Comparison of ENCODE assay signal across 10 cellular contexts in genomic region chr3:98188553-98188952, GRCh38. TPM values are rescaled to one million over a fixed set of nuclear protein-coding genes. Genes with fewer than 3 reads are reported as not detected.
DNase-seq lines count a peak whose midpoint lies in the region; ATAC-seq, FAIRE-seq and TF ChIP-seq lines count a peak whose summit lies in the region.
"Had no signal": no experiment of that assay in that cellular context is flagged by ENCODE, and none has a peak within 500 bp of the region (broad histone marks: within the 10 kb centered on the region; RNA-seq: fewer than 3 reads in every experiment).

No MANE protein-coding gene starts in this region.

- POLR2A ChIA-PET in GM12878 (lab: Charles Lee), result no interaction called here

- no peak for TF ChIP-seq EP300 in GM12878 (IDR thresholded peaks at IDR 0.05; ENCODE audit: borderline replicate concordance in 1 of 2, control insufficient read depth in 1 of 2, low read depth in 2 of 2, low read length in 2 of 2)

- CTCF ChIA-PET in GM12878 (lab: Yijun Ruan, JAX), result interaction anchor here (0.6 to 6.6 kb wide), 14 partner anchors 12 to 625 kb away, joined by 3 to 64 read pairs (median 4); no protein-coding TSS in a partner anchor

- intact Hi-C loops in GM12878 (cut with micrococcal nuclease; ENCODE audit: unreplicated experiment), result loop anchor here (1.0 to 2.0 kb wide), 2 partner anchors 46 to 141 kb away; no protein-coding TSS in a partner anchor

- SMC1A ChIA-PET in GM12878 (lab: Charles Lee; ENCODE audit: uncharacterized antibody, unreplicated experiment), result interaction anchor here (0.5 to 3.7 kb wide), 6 partner anchors 12 to 215 kb away, joined by 3 to 24 read pairs (median 4); no protein-coding TSS in a partner anchor

- H3K4me3 ChIP-seq in AG10803 (ENCODE audit: low read length) (no peak overlapping the region), GM12878 (no peak overlapping the region)

- TF ChIP-seq CTCF in AG10803 (conservative IDR thresholded peaks at IDR 0.05; ENCODE audit: low read length), result 0 out of 2 replicates have a peak, but pooled peaks have one; percentile 5
- TF ChIP-seq CTCF in GM12878 (IDR thresholded peaks at IDR 0.05 in 2 of 3, conservative IDR thresholded peaks at IDR 0.05 in 1 of 3; ENCODE audit: control insufficient read depth in 2 of 3, extremely low read depth in 1 of 3, insufficient read depth in 1 of 3, low read depth in 3 of 3, low read length in 3 of 3), result peak; percentile 55 to 68 (median 68)

- FAIRE-seq in GM12878 (lab: Jason Lieb, UNC), result peak; percentile 87
- FAIRE-seq: GM18507 had no signal

- peak overlapping the region; percentile 74 for H2AFZ ChIP-seq in GM12878 (ENCODE audit: control insufficient read depth, low read depth, low read length)

- H3K9me3 ChIP-seq in GM12878 (replicated peaks; ENCODE audit: control insufficient read depth, insufficient read depth, low read length), result no peaks in the 10 kb centered on the region

- H3K36me3 ChIP-seq in GM12878 (ENCODE audit: control insufficient read depth in 2 of 2, insufficient read depth in 2 of 2, low read length in 1 of 2), result no peaks in the 10 kb centered on the region

- H3K9ac ChIP-seq in GM12878 (ENCODE audit: control insufficient read depth, insufficient read depth, low read length), result no peak overlapping the region

- H3K4me1 ChIP-seq in GM12878 (ENCODE audit: control insufficient read depth, insufficient read depth, low read length), result no peaks in the 10 kb centered on the region

- RAD21 ChIA-PET in GM12878 (lab: Charles Lee; ENCODE audit: unreplicated experiment), result interaction anchor here (3.4 kb wide), 1 partner anchor 141 kb away, joined by 28 read pairs; no protein-coding TSS in a partner anchor

- no TSS peak for BruUV-seq in GM12878 (replicated peaks; lab: Mats Ljungman, UMichigan)

- H3K79me2 ChIP-seq in GM12878 (ENCODE audit: control insufficient read depth, insufficient read depth, low read length), result no peaks in the 10 kb centered on the region

- no peaks in the 10 kb centered on the region; a peak in 1 of 4 replicates for H3K27me3 ChIP-seq in GM12878 (replicated peaks in 1 of 2; ENCODE audit: control insufficient read depth in 2 of 2, insufficient read depth in 2 of 2, low read length in 1 of 2)

- no peak overlapping the region for H3K4me2 ChIP-seq in GM12878 (ENCODE audit: control insufficient read depth, insufficient read depth)

- H3K27ac ChIP-seq in GM12878 (ENCODE audit: control insufficient read depth, insufficient read depth), result no peak overlapping the region

- no peak for TF ChIP-seq POLR2A in GM12878 (IDR thresholded peaks at IDR 0.05; ENCODE audit: low read depth, low read length)

- in situ Hi-C loops in GM12878 (cut with MboI), result loop anchor here (5.0 kb wide), 1 partner anchor 139 kb away; no protein-coding TSS in a partner anchor

- ATAC-seq in GM19035 (IDR thresholded peaks at IDR 0.05; ENCODE audit: unreplicated experiment), result peak; percentile 77
- ATAC-seq in GM12878, result peak; percentile 99

- H4K20me1 ChIP-seq in GM12878 (ENCODE audit: control insufficient read depth, insufficient read depth), result no peaks in the 10 kb centered on the region

- DNase-seq in AG10803 (ENCODE audit: low read depth) (no peak), HT-29 (ENCODE audit: low spot score) (peak; percentile 41), GM12878 (ENCODE audit: low read depth, low spot score) (peak; percentile 53), renal cortical epithelial cell (ENCODE audit: low read depth) (peak; percentile 7)
- DNase-seq in stimulated activated CD4-positive, alpha-beta T cell treated with anti-CD3 and anti-CD28 coated beads, Interleukin-2, amount 100 ng/mL, for 24 hours, result no peak
- no peak for DNase-seq in activated CD4-positive, alpha-beta T cell treated with anti-CD3 and anti-CD28 coated beads, Interleukin-2, amount 50 U/mL, for 48 hours
- DNase-seq in activated CD8-positive, alpha-beta memory T cell treated with anti-CD3 and anti-CD28 coated beads, Interleukin-2, amount 50 U/mL, for 48 hours, result no peak

- peak; percentile 66 for TF ChIP-seq RAD21 in GM12878 (IDR thresholded peaks at IDR 0.05; ENCODE audit: insufficient read depth, low read depth, low read length)

- WGBS in GM12878 (ENCODE audit: insufficient coverage, insufficient replicate concordance, low lambda C conversion rate, missing lambda C conversion rate), result 0% methylated on average over 3 of the region's 3 CpGs

RNA-seq across cellular contexts. Expression of gene OR5H15, which starts 22.1 kb away (rescaled TPM):
- not detected in 2 replicates for total RNA-seq in HT-29 (2014; rRNA removed; shearing (Covaris generic))
- total RNA-seq in GM12878 (2013; cell fraction: nucleolus; rRNA removed), result not detected in 2 replicates
- total RNA-seq in GM12878 (2014; rRNA removed) (not detected in 2 replicates), GM12878 (2014; rRNA removed; fragmentation: Illumina TruSeq; extraction: Trizol) (not detected in 2 replicates), GM12878 (2021) (not detected in 2 replicates), renal cortical epithelial cell (not detected in 2 replicates)
- polyA plus RNA-seq in GM12878 (2011; ENCODE audit: low read depth), result not detected
- polyA plus RNA-seq in GM12878 (2011; rRNA removed) (not detected in 2 replicates), GM12878 (2014; fragmentation: Illumina TruSeq; extraction: Trizol) (not detected in 2 replicates), GM12878 (2014; fragmentation: Nextera tagmentation; extraction: Ambion mirVana) (not detected), GM12878 (2014; rRNA removed) (not detected in 2 replicates), GM12878 (2016; fragmentation: Nextera tagmentation; extraction: Ambion mirVana) (not detected)
- polyA plus RNA-seq in GM12878 (2011; cell fraction: cytosol; rRNA removed), result not detected in 2 replicates
- not detected in 2 replicates for polyA plus RNA-seq in GM12878 (2011; cell fraction: nucleus; rRNA removed)
- not detected in 2 replicates for polyA plus RNA-seq in GM12878 (2012)
- polyA minus RNA-seq in GM12878 (2011; rRNA and poly(A)+ RNA removed), result not detected in 2 replicates
- polyA minus RNA-seq in GM12878 (2011; cell fraction: cytosol; rRNA and poly(A)+ RNA removed), result not detected in 2 replicates
- polyA minus RNA-seq in GM12878 (2011; cell fraction: nucleus; rRNA and poly(A)+ RNA removed), result not detected in 2 replicates
- total RNA-seq: skeletal muscle tissue had no signal

RNA-seq across cellular contexts. Expression of gene OR5H14, which starts 41.3 kb away (rescaled TPM):
- total RNA-seq in HT-29 (2014; rRNA removed; shearing (Covaris generic)), result not detected in 2 replicates
- total RNA-seq in GM12878 (2013; cell fraction: nucleolus; rRNA removed), result not detected in 2 replicates
- total RNA-seq in GM12878 (2014; rRNA removed) (not detected in 2 replicates), GM12878 (2014; rRNA removed; fragmentation: Illumina TruSeq; extraction: Trizol) (not detected in 2 replicates), GM12878 (2021) (not detected in 2 replicates), renal cortical epithelial cell (not detected in 2 replicates)
- polyA plus RNA-seq in GM12878 (2011; ENCODE audit: low read depth), result not detected
- polyA plus RNA-seq in GM12878 (2011; rRNA removed) (not detected in 2 replicates), GM12878 (2014; fragmentation: Illumina TruSeq; extraction: Trizol) (not detected in 2 replicates), GM12878 (2014; fragmentation: Nextera tagmentation; extraction: Ambion mirVana) (not detected), GM12878 (2014; rRNA removed) (not detected in 2 replicates), GM12878 (2016; fragmentation: Nextera tagmentation; extraction: Ambion mirVana) (not detected)
- not detected in 2 replicates for polyA plus RNA-seq in GM12878 (2011; cell fraction: cytosol; rRNA removed)
- polyA plus RNA-seq in GM12878 (2011; cell fraction: nucleus; rRNA removed), result not detected in 2 replicates
- polyA plus RNA-seq in GM12878 (2012), result not detected in 2 replicates
- not detected in 2 replicates for polyA minus RNA-seq in GM12878 (2011; rRNA and poly(A)+ RNA removed)
- polyA minus RNA-seq in GM12878 (2011; cell fraction: cytosol; rRNA and poly(A)+ RNA removed), result not detected in 2 replicates
- polyA minus RNA-seq in GM12878 (2011; cell fraction: nucleus; rRNA and poly(A)+ RNA removed), result not detected in 2 replicates
- total RNA-seq: skeletal muscle tissue had no signal

RNA-seq across cellular contexts. Expression of gene OR5H1, which starts 58.0 kb away (rescaled TPM):
- not detected in 2 replicates for total RNA-seq in HT-29 (2014; rRNA removed; shearing (Covaris generic))
- not detected in 2 replicates for total RNA-seq in GM12878 (2013; cell fraction: nucleolus; rRNA removed)
- total RNA-seq in GM12878 (2014; rRNA removed) (not detected in 2 replicates), GM12878 (2014; rRNA removed; fragmentation: Illumina TruSeq; extraction: Trizol) (not detected in 2 replicates), GM12878 (2021) (not detected in 2 replicates), renal cortical epithelial cell (not detected in 2 replicates)
- not detected for polyA plus RNA-seq in GM12878 (2011; ENCODE audit: low read depth)
- polyA plus RNA-seq in GM12878 (2011; rRNA removed) (not detected in 2 replicates), GM12878 (2014; fragmentation: Illumina TruSeq; extraction: Trizol) (not detected in 2 replicates), GM12878 (2014; fragmentation: Nextera tagmentation; extraction: Ambion mirVana) (not detected), GM12878 (2014; rRNA removed) (not detected in 2 replicates), GM12878 (2016; fragmentation: Nextera tagmentation; extraction: Ambion mirVana) (not detected)
- not detected in 2 replicates for polyA plus RNA-seq in GM12878 (2011; cell fraction: cytosol; rRNA removed)
- not detected in 2 replicates for polyA plus RNA-seq in GM12878 (2011; cell fraction: nucleus; rRNA removed)
- polyA plus RNA-seq in GM12878 (2012), result not detected in 2 replicates
- polyA minus RNA-seq in GM12878 (2011; rRNA and poly(A)+ RNA removed), result not detected in 2 replicates
- not detected in 2 replicates for polyA minus RNA-seq in GM12878 (2011; cell fraction: cytosol; rRNA and poly(A)+ RNA removed)
- polyA minus RNA-seq in GM12878 (2011; cell fraction: nucleus; rRNA and poly(A)+ RNA removed), result not detected in 2 replicates
- total RNA-seq: skeletal muscle tissue had no signal

Comparison
In these comparisons a context has a peak if more than half of its experiments do, and no peak if none do; other contexts are left out.
1. DNase-seq: peak in HT-29 (single experiment), GM12878 (single experiment) and renal cortical epithelial cell (single experiment); none in AG10803 (single experiment), stimulated activated CD4-positive, alpha-beta T cell treated with anti-CD3 and anti-CD28 coated beads, Interleukin-2, amount 100 ng/mL, for 24 hours (0 of 2), activated CD4-positive, alpha-beta T cell treated with anti-CD3 and anti-CD28 coated beads, Interleukin-2, amount 50 U/mL, for 48 hours (0 of 2) and activated CD8-positive, alpha-beta memory T cell treated with anti-CD3 and anti-CD28 coated beads, Interleukin-2, amount 50 U/mL, for 48 hours (single experiment).